In the genomic region with DNA sequence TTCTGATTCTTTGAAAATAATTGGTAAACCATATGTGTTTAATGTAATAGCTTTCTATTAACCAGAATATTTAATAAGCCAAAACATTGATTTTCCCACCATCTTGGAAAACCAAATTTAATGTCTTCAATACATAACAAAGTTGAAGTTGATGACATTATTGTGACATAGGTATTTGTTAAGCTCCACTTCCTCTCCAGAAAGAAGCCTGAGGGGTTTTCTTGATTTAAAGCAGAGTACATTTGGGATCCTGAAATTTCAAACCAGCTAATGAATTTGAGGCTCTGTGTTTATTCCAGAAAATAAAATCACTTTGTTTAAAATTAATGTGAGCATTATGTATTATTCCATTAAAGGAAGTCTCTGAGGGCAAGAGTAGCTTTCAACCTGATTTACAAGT, we compare ENCODE assay signal across 21 cellular contexts.
"Had no signal": no experiment of that assay in that cellular context is flagged by ENCODE, and none has a peak within 500 bp of the region (broad histone marks: within the 10 kb centered on the region; RNA-seq: fewer than 3 reads in every experiment).

No MANE protein-coding gene starts in this region.

- H3K9me3 ChIP-seq: body of pancreas, SJSA1 had no signal

- H3K4me3 ChIP-seq: ascending aorta, body of pancreas, SJSA1 had no signal

- H3K4me1 ChIP-seq: ascending aorta, body of pancreas, SJSA1 had no signal

- H3K27ac ChIP-seq: ascending aorta, body of pancreas, SJSA1 had no signal

- DNase-seq: activated B cell treated with CpG ODN at 0.5 μM for 24 hours; activated CD4-positive, alpha-beta T cell treated with anti-CD3 and anti-CD28 coated beads for 1 hour; activated CD4-positive, alpha-beta T cell treated with anti-CD3 and anti-CD28 coated beads, Interleukin-2, amount 10 ng/mL, durations not matched to agents 24 days and 14 days; activated CD4-positive, alpha-beta T cell treated with anti-CD3 and anti-CD28 coated beads, Interleukin-2, amount 50 U/mL, for 48 hours; activated CD8-positive, alpha-beta memory T cell treated with anti-CD3 and anti-CD28 coated beads, Interleukin-2, amount 10 ng/mL, durations not matched to agents 7 days and 5 days; activated effector memory CD4-positive, alpha-beta T cell treated with anti-CD3 and anti-CD28 coated beads, Interleukin-2, amount 50 U/mL, for 16 hours; activated naive CD4-positive, alpha-beta T cell treated with Interleukin-2 at 50 U/mL for 16 hours; activated naive CD8-positive, alpha-beta T cell treated with anti-CD3 and anti-CD28 coated beads, Interleukin-2, amount 50 U/mL, for 24 hours; activated T-cell treated with anti-CD3 and anti-CD28 coated beads, Interleukin-2, amount 50 U/mL, for 24 hours; amniotic stem cell; body of pancreas; central memory CD4-positive, alpha-beta T cell; KBM-7; MV-4-11; NCI-H1436; NCI-H510A; RPMI8226; T-helper 17 cell; T-helper 9 cell had no signal

- H3K27me3 ChIP-seq: ascending aorta, body of pancreas, SJSA1 had no signal

- H3K36me3 ChIP-seq: ascending aorta, SJSA1 had no signal
